8 cellular contexts compared by ENCODE assay signal in genomic region chr11:6925636-6926207, GRCh38. TPM values are rescaled to one million over a fixed set of nuclear protein-coding genes. Genes with fewer than 3 reads are reported as not detected.
DNase-seq lines count a peak whose midpoint lies in the region; ATAC-seq lines count a peak whose summit lies in the region.

No MANE protein-coding gene starts in this region.

- CTCF ChIA-PET in activated CD4-positive, alpha-beta T cell treated with anti-CD3 and anti-CD28 coated beads, Interleukin-2, amount 10 ng/mL, durations not matched to agents 7 days and 5 days (lab: Charles Lee), result no interaction called here

- POLR2A ChIA-PET in activated CD4-positive, alpha-beta T cell treated with anti-CD3 and anti-CD28 coated beads, Interleukin-2, amount 10 ng/mL, durations not matched to agents 7 days and 5 days (lab: Charles Lee), result no interaction called here

- H3K4me3 ChIP-seq in skeletal muscle cell (ENCODE audit: low read depth, low read length), result peak overlapping the region; percentile 81

- H3K4me1 Mint-ChIP-seq in activated CD4-positive, alpha-beta T cell treated with anti-CD3 and anti-CD28 coated beads, Interleukin-2, amount 10 ng/mL, durations not matched to agents 7 days and 5 days, result peaks cover 17% of the 10 kb centered on the region

- intact Hi-C loops in head of caudate nucleus (cut with DNase I), result no loop called here

- peak overlapping the region; percentile 83 for H3K4me3 Mint-ChIP-seq in activated CD4-positive, alpha-beta T cell treated with anti-CD3 and anti-CD28 coated beads, Interleukin-2, amount 10 ng/mL, durations not matched to agents 7 days and 5 days

- no peaks in the 10 kb centered on the region for H3K36me3 Mint-ChIP-seq in activated CD4-positive, alpha-beta T cell treated with anti-CD3 and anti-CD28 coated beads, Interleukin-2, amount 10 ng/mL, durations not matched to agents 7 days and 5 days (ENCODE audit: low read depth)

- no peak for DNase-seq in activated CD4-positive, alpha-beta T cell treated with anti-CD3 and anti-CD28 coated beads, Interleukin-2, amount 10 ng/mL, durations not matched to agents 7 days and 5 days
- no peak for DNase-seq in activated CD4-positive, alpha-beta T cell treated with anti-CD3 and anti-CD28 coated beads for 4 hours
- peak; percentile 23 for DNase-seq in T1000 (lab: John Stamatoyannopoulos, UW)
- DNase-seq in head of caudate nucleus, result peak in 30 of 42 donors; percentile 5 to 78 (median 31)
- DNase-seq in skeletal muscle cell (ENCODE audit: low read depth), result no peak
- DNase-seq in NCI-H446 treated with DMSO at 0.1 percent for 48 hours (lab: John Stamatoyannopoulos, UW), result no peak

- H3K27me3 Mint-ChIP-seq in activated CD4-positive, alpha-beta T cell treated with anti-CD3 and anti-CD28 coated beads, Interleukin-2, amount 10 ng/mL, durations not matched to agents 7 days and 5 days, result peaks cover 38% of the 10 kb centered on the region

- ATAC-seq in HG03066 (IDR thresholded peaks at IDR 0.05; ENCODE audit: low read depth, unreplicated experiment) (peak; percentile 1), HG03135 (IDR thresholded peaks at IDR 0.05; ENCODE audit: unreplicated experiment) (no peak)

- no peaks in the 10 kb centered on the region for H3K9me3 Mint-ChIP-seq in activated CD4-positive, alpha-beta T cell treated with anti-CD3 and anti-CD28 coated beads, Interleukin-2, amount 10 ng/mL, durations not matched to agents 7 days and 5 days

- H3K27ac Mint-ChIP-seq in activated CD4-positive, alpha-beta T cell treated with anti-CD3 and anti-CD28 coated beads, Interleukin-2, amount 10 ng/mL, durations not matched to agents 7 days and 5 days, result peak overlapping the region; percentile 76

RNA-seq across cellular contexts. Expression of gene ZNF215, which starts 0.5 kb away (rescaled TPM):
- 1 to 10 TPM in 1 of 2 experiments, under 1 TPM in 1; 0.96 to 1.4 TPM for total RNA-seq in activated CD4-positive, alpha-beta T cell treated with anti-CD3 and anti-CD28 coated beads, Interleukin-2, amount 10 ng/mL, durations not matched to agents 7 days and 5 days

RNA-seq across cellular contexts. Expression of gene OR2D3, which starts 4.9 kb away (rescaled TPM):
- total RNA-seq in activated CD4-positive, alpha-beta T cell treated with anti-CD3 and anti-CD28 coated beads, Interleukin-2, amount 10 ng/mL, durations not matched to agents 7 days and 5 days, result not detected

RNA-seq across cellular contexts. Expression of gene OR2D2, which starts 33.4 kb away (rescaled TPM):
- not detected for total RNA-seq in activated CD4-positive, alpha-beta T cell treated with anti-CD3 and anti-CD28 coated beads, Interleukin-2, amount 10 ng/mL, durations not matched to agents 7 days and 5 days

RNA-seq across cellular contexts. Expression of gene OR10A4, which starts 49.3 kb away (rescaled TPM):
- not detected for total RNA-seq in activated CD4-positive, alpha-beta T cell treated with anti-CD3 and anti-CD28 coated beads, Interleukin-2, amount 10 ng/mL, durations not matched to agents 7 days and 5 days

Comparison
In these comparisons a context has a peak if more than half of its experiments do, and no peak if none do; other contexts are left out.
1. DNase-seq: peak in T1000 (single experiment) and head of caudate nucleus (30 of 42); none in activated CD4-positive, alpha-beta T cell treated with anti-CD3 and anti-CD28 coated beads, Interleukin-2, amount 10 ng/mL, durations not matched to agents 7 days and 5 days (single experiment), activated CD4-positive, alpha-beta T cell treated with anti-CD3 and anti-CD28 coated beads for 4 hours (0 of 2), skeletal muscle cell (single experiment) and NCI-H446 treated with DMSO at 0.1 percent for 48 hours (single experiment).